Comparison of ENCODE assay signal across 8 cellular contexts in the genomic region with DNA sequence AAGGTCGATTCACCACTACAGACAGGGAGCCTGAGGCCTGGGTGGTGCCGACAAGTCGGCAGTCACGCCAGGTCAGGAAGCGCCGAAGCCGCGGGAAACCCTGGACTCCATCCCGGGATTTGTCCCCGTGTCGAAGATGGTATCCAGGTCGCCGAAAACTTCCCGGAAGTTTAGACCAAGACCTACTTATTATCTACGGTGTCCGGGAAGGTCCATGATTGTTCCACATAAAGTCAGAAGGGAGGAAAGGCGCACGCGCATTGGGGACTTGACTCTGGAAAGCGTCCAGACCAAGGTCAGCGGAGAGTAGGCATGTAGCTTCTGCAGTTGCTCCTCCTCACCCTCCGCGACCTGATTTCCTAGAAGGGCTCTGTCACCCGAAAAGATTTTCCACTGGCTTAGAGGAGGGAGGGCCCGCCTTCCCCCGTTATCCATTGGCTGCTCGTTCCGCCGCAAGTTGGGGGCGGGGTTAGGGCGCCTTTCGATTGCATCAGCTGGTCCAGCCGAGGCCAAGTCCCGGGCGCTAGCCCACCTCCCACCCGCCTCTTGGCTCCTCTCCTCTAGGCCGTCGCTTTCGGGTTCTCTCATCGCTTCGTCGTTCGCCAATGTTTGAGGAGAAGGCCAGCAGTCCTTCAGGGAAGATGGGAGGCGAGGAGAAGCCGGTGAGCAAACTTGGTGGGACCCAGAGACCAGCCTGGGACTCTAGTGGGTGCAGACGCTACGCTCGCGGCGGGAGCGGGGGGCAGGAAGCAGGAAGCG. TPM values are rescaled to one million over a fixed set of nuclear protein-coding genes. Genes with fewer than 3 reads are reported as not detected.
A peak's percentile ranks its signal among the peaks of the same experiment; 100 is the strongest.
DNase-seq lines count a peak whose midpoint lies in the region; ATAC-seq, FAIRE-seq and TF ChIP-seq lines count a peak whose summit lies in the region.

A gene (plus strand): TSS at position 484 of the 759 bp plus-strand sequence. CDS start 122 bp downstream, at position 606.

- TF ChIP-seq POLR2A in GM12891 (IDR thresholded peaks at IDR 0.05; ENCODE audit: low read depth, low read length) (peak; percentile 75; the same call in 1 of the 2 replicates), tibial nerve (IDR thresholded peaks at IDR 0.05) (peak; percentile 50 to 78)

- ATAC-seq in HG02798 (IDR thresholded peaks at IDR 0.05; ENCODE audit: poor library complexity, unreplicated experiment) = peak; percentile 96

- H3K4me1 ChIP-seq in adipocyte (ENCODE audit: control insufficient read depth, insufficient read depth, low read length) (peaks cover 33% of the 10 kb centered on the region), cardiac muscle cell (ENCODE audit: low read depth) (peaks cover 17% of the 10 kb centered on the region), parathyroid adenoma (peaks cover 7% of the 10 kb centered on the region), tibial nerve (peaks cover 0 to 61% (median 17%) of the 10 kb centered on the region in 4 donors)

- peaks cover 11% of the 10 kb centered on the region for H3K36me3 ChIP-seq in adipocyte (ENCODE audit: control insufficient read depth, insufficient read depth, low read length, severe bottlenecking)
- H3K36me3 ChIP-seq in cardiac muscle cell = peaks cover 5% of the 10 kb centered on the region
- H3K36me3 ChIP-seq in parathyroid adenoma (ENCODE audit: control insufficient read depth, insufficient read depth, low read length) = no peaks in the 10 kb centered on the region
- H3K36me3 ChIP-seq in tibial nerve = peaks cover 0 to 5% (median 0%) of the 10 kb centered on the region in 3 donors

- peak within 1 kb of the TSS; percentile 69 for H3K4me2 ChIP-seq in parathyroid adenoma (ENCODE audit: low read length)

- no peaks in the 10 kb centered on the region for H3K9me3 ChIP-seq in adipocyte (ENCODE audit: control insufficient read depth, low read length)
- no peaks in the 10 kb centered on the region for H3K9me3 ChIP-seq in cardiac muscle cell (ENCODE audit: low read depth)
- H3K9me3 ChIP-seq in parathyroid adenoma (ENCODE audit: control insufficient read depth, low read length) = no peaks in the 10 kb centered on the region
- H3K9me3 ChIP-seq in tibial nerve = no peaks in the 10 kb centered on the region

- H3K4me3 ChIP-seq in adipocyte (ENCODE audit: low read length) = peak within 1 kb of the TSS; percentile 95
- H3K4me3 ChIP-seq in cardiac muscle cell = peak within 1 kb of the TSS; percentile 73
- H3K4me3 ChIP-seq in parathyroid adenoma (ENCODE audit: low read depth, low read length) = peak within 1 kb of the TSS; percentile 79
- H3K4me3 ChIP-seq in tibial nerve = peak within 1 kb of the TSS; percentile 58 to 85 (median 72)

- no peaks in the 10 kb centered on the region for H3K27me3 ChIP-seq in adipocyte (replicated peaks; ENCODE audit: control insufficient read depth, insufficient read depth, low read length)
- no peaks in the 10 kb centered on the region for H3K27me3 ChIP-seq in cardiac muscle cell
- H3K27me3 ChIP-seq in parathyroid adenoma (ENCODE audit: control insufficient read depth, insufficient read depth, low read length) = no peaks in the 10 kb centered on the region
- no peaks in the 10 kb centered on the region for H3K27me3 ChIP-seq in tibial nerve

- FAIRE-seq in GM12891 (lab: Jason Lieb, UNC) = peak; percentile 91

- H3K79me2 ChIP-seq in parathyroid adenoma = peaks cover 21% of the 10 kb centered on the region

- TF ChIP-seq EP300 in tibial nerve (IDR thresholded peaks at IDR 0.05) = peak; percentile 96 to 98

- H3K27ac ChIP-seq in cardiac muscle cell (peak within 1 kb of the TSS; percentile 93), parathyroid adenoma (peak within 1 kb of the TSS; percentile 94), tibial nerve (peak within 1 kb of the TSS; percentile 81 to 95 (median 92))

- H3K9ac ChIP-seq in adipocyte (ENCODE audit: low read length) (peak within 1 kb of the TSS; percentile 98), parathyroid adenoma (peak within 1 kb of the TSS; percentile 31)

- peak; percentile 76 for DNase-seq in GM12891 (ENCODE audit: insufficient read length, low spot score)
- peak; percentile 98 for DNase-seq in NCI-H1417 treated with DMSO at 0.1 percent for 48 hours (lab: John Stamatoyannopoulos, UW)
- DNase-seq in SW 1271 (lab: John Stamatoyannopoulos, UW) = peak; percentile 100
- peak; percentile 100 for DNase-seq in adipocyte (ENCODE audit: low read depth)
- peak; percentile 100 for DNase-seq in cardiac muscle cell (ENCODE audit: low read depth in 1 of 2, low spot score in 1 of 2)
- peak; percentile 96 to 99 for DNase-seq in tibial nerve (ENCODE audit: low spot score in 2 of 2)

- TF ChIP-seq CTCF in cardiac muscle cell (IDR thresholded peaks at IDR 0.05; ENCODE audit: low read depth, low read length) (no peak), parathyroid adenoma (IDR thresholded peaks at IDR 0.05) (no peak), tibial nerve (IDR thresholded peaks at IDR 0.05) (peak in 1 of 5 experiments; percentile 36)

- peak within 1 kb of the TSS; percentile 90 for H2AFZ ChIP-seq in parathyroid adenoma

- 1 to 2% methylated on average over 40 to 48 of the region's 52 CpGs for WGBS in tibial nerve, 2 donors

TF ChIP-seq in GM12891, 5 proteins besides CTCF, POLR2A, EP300 and RAD21:
- peak; percentile 21; the same call in 1 of the 2 replicates for TF ChIP-seq TAF1 (IDR thresholded peaks at IDR 0.05; ENCODE audit: low read depth, low read length)
- peak; percentile 41; the same call in 1 of the 2 replicates for TF ChIP-seq POU2F2 (IDR thresholded peaks at IDR 0.05; ENCODE audit: low read depth, low read length)
- TF ChIP-seq POLR2AphosphoS5 (IDR thresholded peaks at IDR 0.05; ENCODE audit: low read depth, low read length) = peak; percentile 72; the same call in 1 of the 2 replicates
- no peak for TF ChIP-seq PAX5 (IDR thresholded peaks at IDR 0.05; ENCODE audit: insufficient read depth, low read length, severe bottlenecking)
- TF ChIP-seq SPI1 (IDR thresholded peaks at IDR 0.05; ENCODE audit: low read depth, low read length) = no peak

RNA-seq across cellular contexts. Expression of the gene that starts here (rescaled TPM):
- 127 TPM for polyA plus RNA-seq in GM12891 (2012; ENCODE audit: low read depth, missing spikeins)
- 75.2 and 80.8 TPM in 2 replicates for total RNA-seq in cardiac muscle cell
- polyA plus RNA-seq in cardiac muscle cell = 73.5 and 80.5 TPM in 2 replicates
- 10 to 100 TPM; 27.7 to 64.2 (median 56.9) TPM for total RNA-seq in tibial nerve

Comparison
In these comparisons a context has a peak if more than half of its experiments do, and no peak if none do; other contexts are left out.
1. Peak in every context shown above with its lines: DNase-seq, ATAC-seq, H3K4me3 ChIP-seq and H3K27ac ChIP-seq.